Comparison of ENCODE assay signal across 1 cellular context in the genomic region with DNA sequence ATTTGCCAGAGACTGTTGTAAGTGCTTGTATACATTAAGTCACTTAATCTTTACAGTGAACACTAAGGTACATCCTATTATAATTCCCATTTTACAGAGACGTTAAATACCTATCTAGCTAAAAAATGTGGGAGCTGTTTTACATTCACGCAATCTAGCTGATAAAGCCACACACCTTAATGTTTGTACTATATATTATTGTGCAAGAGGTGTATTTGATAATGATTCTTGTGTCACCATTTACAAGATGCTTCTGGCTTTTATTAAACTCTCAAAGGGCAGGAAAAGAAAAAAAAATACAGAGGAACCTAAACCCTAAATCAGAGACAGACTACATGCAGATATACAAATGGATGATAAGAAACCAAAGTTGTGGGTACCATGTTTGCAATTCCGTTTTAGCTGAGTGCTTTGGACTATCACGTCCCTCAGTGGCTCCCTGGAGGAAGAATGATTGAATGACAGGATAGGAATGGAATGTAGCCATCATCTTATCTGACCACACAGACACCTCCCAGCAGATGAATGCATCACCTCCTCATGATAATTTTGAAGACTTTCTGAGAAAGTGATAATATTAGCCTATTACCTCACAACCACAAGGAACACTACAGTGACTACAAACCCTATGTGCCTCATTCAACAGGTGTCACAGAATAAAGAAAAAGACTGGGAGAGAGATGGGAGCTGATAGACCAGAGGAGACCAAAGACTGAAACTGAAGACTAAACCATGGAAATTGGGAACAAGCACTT.
TF ChIP-seq lines count a peak whose summit lies in the region.

No MANE protein-coding gene starts in this region.

TF ChIP-seq in K562, 482 proteins besides CTCF, POLR2A, EP300 and RAD21 (continued from another document and continues in another):
- no peak for TF ChIP-seq GABPA (tag; conservative IDR thresholded peaks at IDR 0.05; ENCODE audit: low read depth)
- no peak for TF ChIP-seq MAFF (IDR thresholded peaks at IDR 0.05; ENCODE audit: low read length)
- TF ChIP-seq, protein P1, sequence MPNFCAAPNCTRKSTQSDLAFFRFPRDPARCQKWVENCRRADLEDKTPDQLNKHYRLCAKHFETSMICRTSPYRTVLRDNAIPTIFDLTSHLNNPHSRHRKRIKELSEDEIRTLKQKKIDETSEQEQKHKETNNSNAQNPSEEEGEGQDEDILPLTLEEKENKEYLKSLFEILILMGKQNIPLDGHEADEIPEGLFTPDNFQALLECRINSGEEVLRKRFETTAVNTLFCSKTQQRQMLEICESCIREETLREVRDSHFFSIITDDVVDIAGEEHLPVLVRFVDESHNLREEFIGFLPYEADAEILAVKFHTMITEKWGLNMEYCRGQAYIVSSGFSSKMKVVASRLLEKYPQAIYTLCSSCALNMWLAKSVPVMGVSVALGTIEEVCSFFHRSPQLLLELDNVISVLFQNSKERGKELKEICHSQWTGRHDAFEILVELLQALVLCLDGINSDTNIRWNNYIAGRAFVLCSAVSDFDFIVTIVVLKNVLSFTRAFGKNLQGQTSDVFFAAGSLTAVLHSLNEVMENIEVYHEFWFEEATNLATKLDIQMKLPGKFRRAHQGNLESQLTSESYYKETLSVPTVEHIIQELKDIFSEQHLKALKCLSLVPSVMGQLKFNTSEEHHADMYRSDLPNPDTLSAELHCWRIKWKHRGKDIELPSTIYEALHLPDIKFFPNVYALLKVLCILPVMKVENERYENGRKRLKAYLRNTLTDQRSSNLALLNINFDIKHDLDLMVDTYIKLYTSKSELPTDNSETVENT (CRISPR knock-in tag; IDR thresholded peaks at IDR 0.05), result no peak
- peak; percentile 71 for TF ChIP-seq CEBPB (tag; IDR thresholded peaks at IDR 0.05)
- TF ChIP-seq, protein P2, sequence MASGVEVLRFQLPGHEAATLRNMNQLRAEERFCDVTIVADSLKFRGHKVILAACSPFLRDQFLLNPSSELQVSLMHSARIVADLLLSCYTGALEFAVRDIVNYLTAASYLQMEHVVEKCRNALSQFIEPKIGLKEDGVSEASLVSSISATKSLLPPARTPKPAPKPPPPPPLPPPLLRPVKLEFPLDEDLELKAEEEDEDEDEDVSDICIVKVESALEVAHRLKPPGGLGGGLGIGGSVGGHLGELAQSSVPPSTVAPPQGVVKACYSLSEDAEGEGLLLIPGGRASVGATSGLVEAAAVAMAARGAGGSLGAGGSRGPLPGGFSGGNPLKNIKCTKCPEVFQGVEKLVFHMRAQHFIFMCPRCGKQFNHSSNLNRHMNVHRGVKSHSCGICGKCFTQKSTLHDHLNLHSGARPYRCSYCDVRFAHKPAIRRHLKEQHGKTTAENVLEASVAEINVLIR (CRISPR knock-in tag; IDR thresholded peaks at IDR 0.05), result no peak
- peak; percentile 91 for TF ChIP-seq ATF7 (IDR thresholded peaks at IDR 0.05)
- TF ChIP-seq CHD2 (IDR thresholded peaks at IDR 0.05; ENCODE audit: low read depth, low read length), result no peak
- TF ChIP-seq, protein P3, sequence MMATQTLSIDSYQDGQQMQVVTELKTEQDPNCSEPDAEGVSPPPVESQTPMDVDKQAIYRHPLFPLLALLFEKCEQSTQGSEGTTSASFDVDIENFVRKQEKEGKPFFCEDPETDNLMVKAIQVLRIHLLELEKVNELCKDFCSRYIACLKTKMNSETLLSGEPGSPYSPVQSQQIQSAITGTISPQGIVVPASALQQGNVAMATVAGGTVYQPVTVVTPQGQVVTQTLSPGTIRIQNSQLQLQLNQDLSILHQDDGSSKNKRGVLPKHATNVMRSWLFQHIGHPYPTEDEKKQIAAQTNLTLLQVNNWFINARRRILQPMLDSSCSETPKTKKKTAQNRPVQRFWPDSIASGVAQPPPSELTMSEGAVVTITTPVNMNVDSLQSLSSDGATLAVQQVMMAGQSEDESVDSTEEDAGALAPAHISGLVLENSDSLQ (IDR thresholded peaks at IDR 0.05), result peak; percentile 85
- TF ChIP-seq JUND (IDR thresholded peaks at IDR 0.05; ENCODE audit: borderline replicate concordance, low read depth, low read length), result peak; percentile 95
- peak; percentile 95; the same call in 2 of the 3 replicates for TF ChIP-seq JUND (tag; IDR thresholded peaks at IDR 0.05; ENCODE audit: borderline replicate concordance, low read depth, low read length)
- TF ChIP-seq PML (IDR thresholded peaks at IDR 0.05; ENCODE audit: low read length), result peak; percentile 54; the same call in 1 of the 2 replicates
- TF ChIP-seq CBFA2T2 (conservative IDR thresholded peaks at IDR 0.05), result peak; percentile 88
- no peak; the same call in 1 of the 2 replicates for TF ChIP-seq MECOM (CRISPR knock-in tag; IDR thresholded peaks at IDR 0.05)
- no peak for TF ChIP-seq SMAD3 (CRISPR knock-in tag; conservative IDR thresholded peaks at IDR 0.05)
- peak; percentile 99 for TF ChIP-seq CTBP1 (IDR thresholded peaks at IDR 0.05; ENCODE audit: borderline replicate concordance)
- TF ChIP-seq, protein P4, sequence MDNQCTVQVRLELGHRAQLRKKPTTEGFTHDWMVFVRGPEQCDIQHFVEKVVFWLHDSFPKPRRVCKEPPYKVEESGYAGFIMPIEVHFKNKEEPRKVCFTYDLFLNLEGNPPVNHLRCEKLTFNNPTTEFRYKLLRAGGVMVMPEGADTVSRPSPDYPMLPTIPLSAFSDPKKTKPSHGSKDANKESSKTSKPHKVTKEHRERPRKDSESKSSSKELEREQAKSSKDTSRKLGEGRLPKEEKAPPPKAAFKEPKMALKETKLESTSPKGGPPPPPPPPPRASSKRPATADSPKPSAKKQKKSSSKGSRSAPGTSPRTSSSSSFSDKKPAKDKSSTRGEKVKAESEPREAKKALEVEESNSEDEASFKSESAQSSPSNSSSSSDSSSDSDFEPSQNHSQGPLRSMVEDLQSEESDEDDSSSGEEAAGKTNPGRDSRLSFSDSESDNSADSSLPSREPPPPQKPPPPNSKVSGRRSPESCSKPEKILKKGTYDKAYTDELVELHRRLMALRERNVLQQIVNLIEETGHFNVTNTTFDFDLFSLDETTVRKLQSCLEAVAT (IDR thresholded peaks at IDR 0.05), result peak in 1 of 2 experiments; percentile 74; a peak in 1 of 4 replicates
- TF ChIP-seq, protein P5, sequence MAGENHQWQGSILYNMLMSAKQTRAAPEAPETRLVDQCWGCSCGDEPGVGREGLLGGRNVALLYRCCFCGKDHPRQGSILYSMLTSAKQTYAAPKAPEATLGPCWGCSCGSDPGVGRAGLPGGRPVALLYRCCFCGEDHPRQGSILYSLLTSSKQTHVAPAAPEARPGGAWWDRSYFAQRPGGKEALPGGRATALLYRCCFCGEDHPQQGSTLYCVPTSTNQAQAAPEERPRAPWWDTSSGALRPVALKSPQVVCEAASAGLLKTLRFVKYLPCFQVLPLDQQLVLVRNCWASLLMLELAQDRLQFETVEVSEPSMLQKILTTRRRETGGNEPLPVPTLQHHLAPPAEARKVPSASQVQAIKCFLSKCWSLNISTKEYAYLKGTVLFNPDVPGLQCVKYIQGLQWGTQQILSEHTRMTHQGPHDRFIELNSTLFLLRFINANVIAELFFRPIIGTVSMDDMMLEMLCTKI (IDR thresholded peaks at IDR 0.05; ENCODE audit: partially characterized antibody), result no peak
- no peak for TF ChIP-seq HCFC1 (IDR thresholded peaks at IDR 0.05; ENCODE audit: low read depth, low read length)
- peak; percentile 78 for TF ChIP-seq MEIS2 (IDR thresholded peaks at IDR 0.05; ENCODE audit: partially characterized antibody)
- TF ChIP-seq CCNT2 (IDR thresholded peaks at IDR 0.05; ENCODE audit: borderline replicate concordance, extremely low read depth, insufficient read length, low read depth, low read length), result peak; percentile 88
- 0 out of 2 replicates have a peak, but pooled peaks have one; percentile 53 for TF ChIP-seq TEAD2 (tag; IDR thresholded peaks at IDR 0.05)
- TF ChIP-seq, protein P6, sequence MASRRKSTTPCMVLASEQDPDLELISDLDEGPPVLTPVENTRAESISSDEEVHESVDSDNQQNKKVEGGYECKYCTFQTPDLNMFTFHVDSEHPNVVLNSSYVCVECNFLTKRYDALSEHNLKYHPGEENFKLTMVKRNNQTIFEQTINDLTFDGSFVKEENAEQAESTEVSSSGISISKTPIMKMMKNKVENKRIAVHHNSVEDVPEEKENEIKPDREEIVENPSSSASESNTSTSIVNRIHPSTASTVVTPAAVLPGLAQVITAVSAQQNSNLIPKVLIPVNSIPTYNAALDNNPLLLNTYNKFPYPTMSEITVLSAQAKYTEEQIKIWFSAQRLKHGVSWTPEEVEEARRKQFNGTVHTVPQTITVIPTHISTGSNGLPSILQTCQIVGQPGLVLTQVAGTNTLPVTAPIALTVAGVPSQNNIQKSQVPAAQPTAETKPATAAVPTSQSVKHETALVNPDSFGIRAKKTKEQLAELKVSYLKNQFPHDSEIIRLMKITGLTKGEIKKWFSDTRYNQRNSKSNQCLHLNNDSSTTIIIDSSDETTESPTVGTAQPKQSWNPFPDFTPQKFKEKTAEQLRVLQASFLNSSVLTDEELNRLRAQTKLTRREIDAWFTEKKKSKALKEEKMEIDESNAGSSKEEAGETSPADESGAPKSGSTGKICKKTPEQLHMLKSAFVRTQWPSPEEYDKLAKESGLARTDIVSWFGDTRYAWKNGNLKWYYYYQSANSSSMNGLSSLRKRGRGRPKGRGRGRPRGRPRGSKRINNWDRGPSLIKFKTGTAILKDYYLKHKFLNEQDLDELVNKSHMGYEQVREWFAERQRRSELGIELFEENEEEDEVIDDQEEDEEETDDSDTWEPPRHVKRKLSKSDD (conservative IDR thresholded peaks at IDR 0.05; ENCODE audit: low read length), result no peak
- peak; percentile 70 for TF ChIP-seq HDAC3 (IDR thresholded peaks at IDR 0.05; ENCODE audit: borderline replicate concordance, partially characterized antibody)
- no peak for TF ChIP-seq ELF1 (tag; IDR thresholded peaks at IDR 0.05)
- TF ChIP-seq HDAC8 (tag; IDR thresholded peaks at IDR 0.05), result no peak
- TF ChIP-seq CBFB (CRISPR knock-in tag; IDR thresholded peaks at IDR 0.05), result no peak
- no peak for TF ChIP-seq FOS (IDR thresholded peaks at IDR 0.05; ENCODE audit: extremely low read depth, insufficient read length)
- TF ChIP-seq, protein P7, sequence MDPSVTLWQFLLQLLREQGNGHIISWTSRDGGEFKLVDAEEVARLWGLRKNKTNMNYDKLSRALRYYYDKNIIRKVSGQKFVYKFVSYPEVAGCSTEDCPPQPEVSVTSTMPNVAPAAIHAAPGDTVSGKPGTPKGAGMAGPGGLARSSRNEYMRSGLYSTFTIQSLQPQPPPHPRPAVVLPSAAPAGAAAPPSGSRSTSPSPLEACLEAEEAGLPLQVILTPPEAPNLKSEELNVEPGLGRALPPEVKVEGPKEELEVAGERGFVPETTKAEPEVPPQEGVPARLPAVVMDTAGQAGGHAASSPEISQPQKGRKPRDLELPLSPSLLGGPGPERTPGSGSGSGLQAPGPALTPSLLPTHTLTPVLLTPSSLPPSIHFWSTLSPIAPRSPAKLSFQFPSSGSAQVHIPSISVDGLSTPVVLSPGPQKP (CRISPR knock-in tag; IDR thresholded peaks at IDR 0.05), result no peak
- no peak for TF ChIP-seq MCM2 (IDR thresholded peaks at IDR 0.05; ENCODE audit: low read depth)
- TF ChIP-seq XRCC5 (IDR thresholded peaks at IDR 0.05; ENCODE audit: low read depth, low read length), result no peak
- peak; percentile 84 for TF ChIP-seq STAT5A (IDR thresholded peaks at IDR 0.05; ENCODE audit: borderline replicate concordance, low read length)
- TF ChIP-seq, protein P8, sequence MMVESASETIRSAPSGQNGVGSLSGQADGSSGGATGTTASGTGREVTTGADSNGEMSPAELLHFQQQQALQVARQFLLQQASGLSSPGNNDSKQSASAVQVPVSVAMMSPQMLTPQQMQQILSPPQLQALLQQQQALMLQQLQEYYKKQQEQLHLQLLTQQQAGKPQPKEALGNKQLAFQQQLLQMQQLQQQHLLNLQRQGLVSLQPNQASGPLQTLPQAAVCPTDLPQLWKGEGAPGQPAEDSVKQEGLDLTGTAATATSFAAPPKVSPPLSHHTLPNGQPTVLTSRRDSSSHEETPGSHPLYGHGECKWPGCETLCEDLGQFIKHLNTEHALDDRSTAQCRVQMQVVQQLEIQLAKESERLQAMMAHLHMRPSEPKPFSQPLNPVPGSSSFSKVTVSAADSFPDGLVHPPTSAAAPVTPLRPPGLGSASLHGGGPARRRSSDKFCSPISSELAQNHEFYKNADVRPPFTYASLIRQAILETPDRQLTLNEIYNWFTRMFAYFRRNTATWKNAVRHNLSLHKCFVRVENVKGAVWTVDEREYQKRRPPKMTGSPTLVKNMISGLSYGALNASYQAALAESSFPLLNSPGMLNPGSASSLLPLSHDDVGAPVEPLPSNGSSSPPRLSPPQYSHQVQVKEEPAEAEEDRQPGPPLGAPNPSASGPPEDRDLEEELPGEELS (CRISPR knock-in tag; IDR thresholded peaks at IDR 0.05; ENCODE audit: borderline replicate concordance), result no peak
- peak; percentile 93 for TF ChIP-seq CBFA2T3 (IDR thresholded peaks at IDR 0.05)
- no peak for TF ChIP-seq MTF1 (CRISPR knock-in tag; IDR thresholded peaks at IDR 0.05; ENCODE audit: borderline replicate concordance)
